ENCODE assay signal across 1 cellular context in the genomic region with DNA sequence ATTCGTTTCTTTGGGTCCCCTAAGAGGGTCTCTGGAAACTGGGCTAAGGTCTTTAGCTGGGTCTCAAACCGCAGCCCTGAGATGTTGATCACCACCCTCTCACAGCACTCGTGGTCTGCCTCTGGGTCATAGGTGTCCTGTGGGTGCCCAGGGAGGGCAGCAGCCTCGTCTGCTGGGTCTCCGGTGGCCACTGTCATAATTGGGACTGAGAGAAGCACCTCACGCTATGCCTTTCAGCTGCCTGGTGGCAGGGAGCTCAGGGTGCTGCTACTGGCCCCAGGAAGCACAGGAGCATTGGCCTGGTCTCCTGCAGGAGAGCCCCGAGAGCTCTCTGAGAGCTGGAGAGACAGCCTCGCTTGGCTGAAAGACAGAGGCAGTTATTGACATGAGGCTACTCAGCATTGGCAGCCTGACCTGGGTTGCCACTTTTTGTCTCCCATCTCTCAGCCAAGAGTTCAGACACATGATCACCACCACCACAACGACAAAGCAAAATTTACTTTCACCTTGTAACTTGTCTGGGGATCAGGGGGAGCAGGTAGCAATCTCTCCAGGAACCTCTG.
TF ChIP-seq lines count a peak whose summit lies in the region.

No MANE protein-coding gene starts in this region.

TF ChIP-seq in HepG2, 621 proteins besides CTCF, POLR2A, EP300 and RAD21:
- no peak for TF ChIP-seq TRIM24 (CRISPR knock-in tag; IDR thresholded peaks at IDR 0.05)
- no peak for TF ChIP-seq SRSF1 (optimal IDR thresholded peaks at IDR 0.05; ENCODE audit: low read depth, low read length)
- no peak for TF ChIP-seq PHB2 (IDR thresholded peaks at IDR 0.05; ENCODE audit: partially characterized antibody)
- TF ChIP-seq, protein P1, sequence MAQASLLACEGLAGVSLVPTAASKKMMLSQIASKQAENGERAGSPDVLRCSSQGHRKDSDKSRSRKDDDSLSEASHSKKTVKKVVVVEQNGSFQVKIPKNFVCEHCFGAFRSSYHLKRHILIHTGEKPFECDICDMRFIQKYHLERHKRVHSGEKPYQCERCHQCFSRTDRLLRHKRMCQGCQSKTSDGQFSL (CRISPR knock-in tag; IDR thresholded peaks at IDR 0.05), result no peak
- TF ChIP-seq, protein P2, sequence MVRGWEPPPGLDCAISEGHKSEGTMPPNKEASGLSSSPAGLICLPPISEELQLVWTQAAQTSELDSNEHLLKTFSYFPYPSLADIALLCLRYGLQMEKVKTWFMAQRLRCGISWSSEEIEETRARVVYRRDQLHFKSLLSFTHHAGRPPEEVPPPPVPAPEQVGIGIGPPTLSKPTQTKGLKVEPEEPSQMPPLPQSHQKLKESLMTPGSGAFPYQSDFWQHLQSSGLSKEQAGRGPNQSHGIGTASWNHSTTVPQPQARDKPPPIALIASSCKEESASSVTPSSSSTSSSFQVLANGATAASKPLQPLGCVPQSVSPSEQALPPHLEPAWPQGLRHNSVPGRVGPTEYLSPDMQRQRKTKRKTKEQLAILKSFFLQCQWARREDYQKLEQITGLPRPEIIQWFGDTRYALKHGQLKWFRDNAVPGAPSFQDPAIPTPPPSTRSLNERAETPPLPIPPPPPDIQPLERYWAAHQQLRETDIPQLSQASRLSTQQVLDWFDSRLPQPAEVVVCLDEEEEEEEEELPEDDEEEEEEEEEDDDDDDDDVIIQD (CRISPR knock-in tag; IDR thresholded peaks at IDR 0.05; ENCODE audit: low read depth), result no peak
- TF ChIP-seq, protein P3, sequence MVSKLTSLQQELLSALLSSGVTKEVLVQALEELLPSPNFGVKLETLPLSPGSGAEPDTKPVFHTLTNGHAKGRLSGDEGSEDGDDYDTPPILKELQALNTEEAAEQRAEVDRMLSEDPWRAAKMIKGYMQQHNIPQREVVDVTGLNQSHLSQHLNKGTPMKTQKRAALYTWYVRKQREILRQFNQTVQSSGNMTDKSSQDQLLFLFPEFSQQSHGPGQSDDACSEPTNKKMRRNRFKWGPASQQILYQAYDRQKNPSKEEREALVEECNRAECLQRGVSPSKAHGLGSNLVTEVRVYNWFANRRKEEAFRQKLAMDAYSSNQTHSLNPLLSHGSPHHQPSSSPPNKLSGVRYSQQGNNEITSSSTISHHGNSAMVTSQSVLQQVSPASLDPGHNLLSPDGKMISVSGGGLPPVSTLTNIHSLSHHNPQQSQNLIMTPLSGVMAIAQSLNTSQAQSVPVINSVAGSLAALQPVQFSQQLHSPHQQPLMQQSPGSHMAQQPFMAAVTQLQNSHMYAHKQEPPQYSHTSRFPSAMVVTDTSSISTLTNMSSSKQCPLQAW (CRISPR knock-in tag; IDR thresholded peaks at IDR 0.05), result no peak
- TF ChIP-seq, protein P4, sequence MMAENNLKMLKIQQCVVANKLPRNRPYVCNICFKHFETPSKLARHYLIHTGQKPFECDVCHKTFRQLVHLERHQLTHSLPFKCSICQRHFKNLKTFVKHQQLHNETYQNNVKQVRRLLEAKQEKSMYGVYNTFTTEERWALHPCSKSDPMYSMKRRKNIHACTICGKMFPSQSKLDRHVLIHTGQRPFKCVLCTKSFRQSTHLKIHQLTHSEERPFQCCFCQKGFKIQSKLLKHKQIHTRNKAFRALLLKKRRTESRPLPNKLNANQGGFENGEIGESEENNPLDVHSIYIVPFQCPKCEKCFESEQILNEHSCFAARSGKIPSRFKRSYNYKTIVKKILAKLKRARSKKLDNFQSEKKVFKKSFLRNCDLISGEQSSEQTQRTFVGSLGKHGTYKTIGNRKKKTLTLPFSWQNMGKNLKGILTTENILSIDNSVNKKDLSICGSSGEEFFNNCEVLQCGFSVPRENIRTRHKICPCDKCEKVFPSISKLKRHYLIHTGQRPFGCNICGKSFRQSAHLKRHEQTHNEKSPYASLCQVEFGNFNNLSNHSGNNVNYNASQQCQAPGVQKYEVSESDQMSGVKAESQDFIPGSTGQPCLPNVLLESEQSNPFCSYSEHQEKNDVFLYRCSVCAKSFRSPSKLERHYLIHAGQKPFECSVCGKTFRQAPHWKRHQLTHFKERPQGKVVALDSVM (CRISPR knock-in tag; IDR thresholded peaks at IDR 0.05), result no peak
- TF ChIP-seq ESRRA (CRISPR knock-in tag; IDR thresholded peaks at IDR 0.05; ENCODE audit: low read depth), result no peak
- TF ChIP-seq NFATC3 (CRISPR knock-in tag; IDR thresholded peaks at IDR 0.05), result no peak
- no peak for TF ChIP-seq MIER2 (CRISPR knock-in tag; IDR thresholded peaks at IDR 0.05)
- TF ChIP-seq, protein P5, sequence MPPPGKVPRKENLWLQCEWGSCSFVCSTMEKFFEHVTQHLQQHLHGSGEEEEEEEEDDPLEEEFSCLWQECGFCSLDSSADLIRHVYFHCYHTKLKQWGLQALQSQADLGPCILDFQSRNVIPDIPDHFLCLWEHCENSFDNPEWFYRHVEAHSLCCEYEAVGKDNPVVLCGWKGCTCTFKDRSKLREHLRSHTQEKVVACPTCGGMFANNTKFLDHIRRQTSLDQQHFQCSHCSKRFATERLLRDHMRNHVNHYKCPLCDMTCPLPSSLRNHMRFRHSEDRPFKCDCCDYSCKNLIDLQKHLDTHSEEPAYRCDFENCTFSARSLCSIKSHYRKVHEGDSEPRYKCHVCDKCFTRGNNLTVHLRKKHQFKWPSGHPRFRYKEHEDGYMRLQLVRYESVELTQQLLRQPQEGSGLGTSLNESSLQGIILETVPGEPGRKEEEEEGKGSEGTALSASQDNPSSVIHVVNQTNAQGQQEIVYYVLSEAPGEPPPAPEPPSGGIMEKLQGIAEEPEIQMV (CRISPR knock-in tag; IDR thresholded peaks at IDR 0.05; ENCODE audit: low read depth), result no peak
- TF ChIP-seq, protein P6, sequence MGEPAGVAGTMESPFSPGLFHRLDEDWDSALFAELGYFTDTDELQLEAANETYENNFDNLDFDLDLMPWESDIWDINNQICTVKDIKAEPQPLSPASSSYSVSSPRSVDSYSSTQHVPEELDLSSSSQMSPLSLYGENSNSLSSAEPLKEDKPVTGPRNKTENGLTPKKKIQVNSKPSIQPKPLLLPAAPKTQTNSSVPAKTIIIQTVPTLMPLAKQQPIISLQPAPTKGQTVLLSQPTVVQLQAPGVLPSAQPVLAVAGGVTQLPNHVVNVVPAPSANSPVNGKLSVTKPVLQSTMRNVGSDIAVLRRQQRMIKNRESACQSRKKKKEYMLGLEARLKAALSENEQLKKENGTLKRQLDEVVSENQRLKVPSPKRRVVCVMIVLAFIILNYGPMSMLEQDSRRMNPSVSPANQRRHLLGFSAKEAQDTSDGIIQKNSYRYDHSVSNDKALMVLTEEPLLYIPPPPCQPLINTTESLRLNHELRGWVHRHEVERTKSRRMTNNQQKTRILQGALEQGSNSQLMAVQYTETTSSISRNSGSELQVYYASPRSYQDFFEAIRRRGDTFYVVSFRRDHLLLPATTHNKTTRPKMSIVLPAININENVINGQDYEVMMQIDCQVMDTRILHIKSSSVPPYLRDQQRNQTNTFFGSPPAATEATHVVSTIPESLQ (CRISPR knock-in tag; conservative IDR thresholded peaks at IDR 0.05), result no peak
- no peak for TF ChIP-seq HOXA3 (CRISPR knock-in tag; IDR thresholded peaks at IDR 0.05)
- TF ChIP-seq, protein P7, sequence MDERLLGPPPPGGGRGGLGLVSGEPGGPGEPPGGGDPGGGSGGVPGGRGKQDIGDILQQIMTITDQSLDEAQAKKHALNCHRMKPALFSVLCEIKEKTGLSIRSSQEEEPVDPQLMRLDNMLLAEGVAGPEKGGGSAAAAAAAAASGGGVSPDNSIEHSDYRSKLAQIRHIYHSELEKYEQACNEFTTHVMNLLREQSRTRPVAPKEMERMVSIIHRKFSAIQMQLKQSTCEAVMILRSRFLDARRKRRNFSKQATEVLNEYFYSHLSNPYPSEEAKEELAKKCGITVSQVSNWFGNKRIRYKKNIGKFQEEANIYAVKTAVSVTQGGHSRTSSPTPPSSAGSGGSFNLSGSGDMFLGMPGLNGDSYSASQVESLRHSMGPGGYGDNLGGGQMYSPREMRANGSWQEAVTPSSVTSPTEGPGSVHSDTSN (CRISPR knock-in tag; IDR thresholded peaks at IDR 0.05), result no peak
- no peak for TF ChIP-seq NAIF1 (CRISPR knock-in tag; IDR thresholded peaks at IDR 0.05; ENCODE audit: borderline replicate concordance)
